16 cellular contexts compared by ENCODE assay signal in genomic region chr1:110118636-110119396, GRCh38. TPM values are rescaled to one million over a fixed set of nuclear protein-coding genes. Genes with fewer than 3 reads are reported as not detected.
A peak's percentile ranks its signal among the peaks of the same experiment; 100 is the strongest.
DNase-seq lines count a peak whose midpoint lies in the region; ATAC-seq and TF ChIP-seq lines count a peak whose summit lies in the region.
"Had no signal": no experiment of that assay in that cellular context is flagged by ENCODE, and none has a peak within 500 bp of the region (broad histone marks: within the 10 kb centered on the region; RNA-seq: fewer than 3 reads in every experiment).

No MANE protein-coding gene starts in this region.

- no peak overlapping the region for H3K4me3 ChIP-seq in esophagus muscularis mucosa
- H3K4me3 ChIP-seq: left lung, right atrium auricular region, upper lobe of left lung had no signal

- peaks cover 0 to 26% (median 0%) of the 10 kb centered on the region in 4 donors for H3K27me3 ChIP-seq in esophagus muscularis mucosa
- H3K27me3 ChIP-seq: right atrium auricular region, upper lobe of left lung had no signal

- WGBS in esophagus muscularis mucosa: 65% methylated on average over 7 of the region's 7 CpGs

- H3K36me3 ChIP-seq in esophagus muscularis mucosa: no peaks in the 10 kb centered on the region
- H3K36me3 ChIP-seq: left lung, right atrium auricular region, upper lobe of left lung had no signal

- intact Hi-C loops in esophagus muscularis mucosa (cut with DNase I): no loop called here

- H3K27ac ChIP-seq in esophagus muscularis mucosa (replicated peaks in 1 of 4): no peak overlapping the region
- H3K27ac ChIP-seq: 22Rv1, left lung, right atrium auricular region, upper lobe of left lung had no signal

- peaks cover 0 to 4% (median 0%) of the 10 kb centered on the region in 4 donors for H3K9me3 ChIP-seq in esophagus muscularis mucosa
- H3K9me3 ChIP-seq: left lung had no signal

- DNase-seq in DMS 273 (lab: John Stamatoyannopoulos, UW; ENCODE audit: unreplicated experiment) (peak; percentile 26), DMS 273 treated with DMSO at 0.1 percent for 48 hours (lab: John Stamatoyannopoulos, UW) (no peak), DMS53 treated with DMSO at 0.1 percent for 48 hours (lab: John Stamatoyannopoulos, UW; ENCODE audit: unreplicated experiment) (peak; percentile 29), myocyte (ENCODE audit: low read depth) (peak; percentile 12), esophagus muscularis mucosa (ENCODE audit: extremely low spot score) (no peak), NCI-H524 treated with DMSO at 0.1 percent for 48 hours (lab: John Stamatoyannopoulos, UW) (no peak)
- DNase-seq in activated T-cell treated with anti-CD3 and anti-CD28 coated beads, Interleukin-2, amount 50 U/mL, for 48 hours: peak; percentile 32 to 43
- DNase-seq: endodermal cell, left lung, MV-4-11, natural killer cell, T1000, upper lobe of left lung had no signal

- H3K4me1 ChIP-seq in esophagus muscularis mucosa: no peaks in the 10 kb centered on the region
- H3K4me1 ChIP-seq: left lung, right atrium auricular region, upper lobe of left lung had no signal

- no peak for TF ChIP-seq CTCF in esophagus muscularis mucosa (IDR thresholded peaks at IDR 0.05)

- no peak for TF ChIP-seq POLR2A in esophagus muscularis mucosa (IDR thresholded peaks at IDR 0.05; ENCODE audit: low read depth)

- no peak for ATAC-seq in GM21737 (IDR thresholded peaks at IDR 0.05; ENCODE audit: unreplicated experiment)
- ATAC-seq: left lung, natural killer cell had no signal

- TF ChIP-seq EP300 in esophagus muscularis mucosa (IDR thresholded peaks at IDR 0.05): no peak

RNA-seq across cellular contexts. Expression of gene UBL4B, which starts 6.6 kb away (rescaled TPM):
- total RNA-seq in myocyte: not detected in 2 replicates
- not detected for polyA plus RNA-seq in myocyte (2012)
- total RNA-seq in esophagus muscularis mucosa: not detected
- total RNA-seq: endodermal cell, left lung, natural killer cell, right atrium auricular region, upper lobe of left lung had no signal

RNA-seq across cellular contexts. Expression of gene SLC6A17, which starts 31.5 kb away (rescaled TPM):
- total RNA-seq in myocyte (0.37 and 0.47 TPM in 2 replicates), esophagus muscularis mucosa (1 to 10 TPM in 1 of 4 donors, under 1 TPM in 3; 0.42 to 1.8 (median 0.57) TPM)
- 7.1 TPM for polyA plus RNA-seq in myocyte (2012)
- total RNA-seq: natural killer cell, right atrium auricular region had no signal

RNA-seq across cellular contexts. Expression of gene ALX3, which starts 48.3 kb away (rescaled TPM):
- total RNA-seq in myocyte (not detected in 2 replicates), esophagus muscularis mucosa (not detected)
- not detected for polyA plus RNA-seq in myocyte (2012)
- total RNA-seq: endodermal cell, left lung, natural killer cell, right atrium auricular region had no signal

Comparison
In these comparisons a context has a peak if more than half of its experiments do, and no peak if none do; other contexts are left out.
1. DNase-seq: peak in DMS 273 (single experiment), DMS53 treated with DMSO at 0.1 percent for 48 hours (single experiment), activated T-cell treated with anti-CD3 and anti-CD28 coated beads, Interleukin-2, amount 50 U/mL, for 48 hours (2 of 2) and myocyte (single experiment); none in DMS 273 treated with DMSO at 0.1 percent for 48 hours (single experiment), esophagus muscularis mucosa (single experiment) and NCI-H524 treated with DMSO at 0.1 percent for 48 hours (single experiment).